13 cellular contexts compared by ENCODE assay signal in genomic region chr10:79166741-79167140, GRCh38.
"Had no signal": no experiment of that assay in that cellular context is flagged by ENCODE, and none has a peak within 500 bp of the region (broad histone marks: within the 10 kb centered on the region; RNA-seq: fewer than 3 reads in every experiment).

No MANE protein-coding gene starts in this region.

- ATAC-seq: activated naive CD8-positive, alpha-beta T cell treated with anti-CD3 and anti-CD28 coated beads, Interleukin-2, amount 50 U/mL, for 24 hours; SK-N-SH treated with all-trans-retinoic acid at 6 μM for 48 hours; stimulated activated naive B cell treated with anti-CD40 and anti-IgM and Interleukin-4, amounts not matched to agents 10 μg/mL and 1 μg/mL and 100 μg/mL, for 72 hours; WTC11 had no signal

- DNase-seq: activated CD4-positive, alpha-beta T cell treated with anti-CD3 and anti-CD28 coated beads for 48 hours; activated naive CD4-positive, alpha-beta T cell treated with Interleukin-2 at 50 U/mL for 16 hours; activated naive CD8-positive, alpha-beta T cell treated with anti-CD3 and anti-CD28 coated beads, Interleukin-2, amount 50 U/mL, for 24 hours; endodermal cell; erythroblast; islet precursor cell; midbrain; pancreas; stimulated activated CD4-positive, alpha-beta T cell treated with anti-CD3 and anti-CD28 coated beads, Interleukin-2, amount 100 ng/mL, for 24 hours; stimulated activated naive B cell treated with anti-CD40 and anti-IgM and Interleukin-4, amounts not matched to agents 10 μg/mL and 1 μg/mL and 100 μg/mL, for 72 hours had no signal

- H3K9me3 ChIP-seq: ascending aorta, pancreas had no signal

- H3K27ac ChIP-seq: ascending aorta, pancreas had no signal

- H3K27me3 ChIP-seq: ascending aorta, pancreas had no signal

- H3K4me3 ChIP-seq: ascending aorta, pancreas had no signal

- H3K4me1 ChIP-seq: pancreas had no signal
